ENCODE assay signal across 13 cellular contexts in the genomic region with DNA sequence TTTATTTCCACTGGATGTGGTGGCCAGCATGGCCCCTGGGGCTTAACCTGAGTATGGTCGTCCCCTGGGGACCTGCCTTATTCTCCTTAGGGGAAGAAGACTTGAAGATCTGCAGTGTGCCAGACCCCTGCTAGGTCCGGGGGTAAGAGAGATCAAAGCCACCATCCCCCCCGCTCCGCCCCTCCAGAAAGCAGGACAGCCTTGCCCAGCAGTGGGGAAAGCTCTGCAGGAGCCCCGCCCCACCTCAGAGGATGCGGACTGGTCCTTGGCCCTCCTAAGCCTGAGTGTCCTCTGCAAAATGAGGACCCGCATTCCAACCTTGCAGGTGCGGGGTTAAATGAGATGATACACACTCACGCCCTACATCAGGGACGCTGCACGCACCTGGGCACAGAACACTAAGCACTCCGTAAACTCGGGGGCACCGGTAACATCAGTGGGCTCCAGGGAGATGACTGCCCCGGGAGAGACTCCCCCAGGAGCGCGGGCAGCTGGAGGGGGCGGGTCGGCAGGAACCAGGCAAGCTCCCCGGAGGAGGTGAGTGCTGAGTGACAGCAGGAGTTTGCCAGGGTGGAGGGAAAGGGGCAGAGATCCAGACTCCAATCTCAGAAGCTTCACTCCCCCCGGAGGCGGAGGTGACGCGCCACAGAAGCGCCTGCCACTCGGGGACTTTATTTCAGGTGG. TPM values are rescaled to one million over a fixed set of nuclear protein-coding genes. Genes with fewer than 3 reads are reported as not detected.
DNase-seq lines count a peak whose midpoint lies in the region; ATAC-seq and TF ChIP-seq lines count a peak whose summit lies in the region.
"Had no signal": no experiment of that assay in that cellular context is flagged by ENCODE, and none has a peak within 500 bp of the region (broad histone marks: within the 10 kb centered on the region; RNA-seq: fewer than 3 reads in every experiment).

No MANE protein-coding gene starts in this region.

- H3K36me3 ChIP-seq in Caco-2 (ENCODE audit: control insufficient read depth, insufficient read depth, low read length) (no peaks in the 10 kb centered on the region), psoas muscle (ENCODE audit: insufficient read depth in 1 of 2, low read depth in 1 of 2) (no peaks in the 10 kb centered on the region)

- H3K27me3 Mint-ChIP-seq in Caco-2 (ENCODE audit: insufficient read depth, unreplicated experiment) = peaks cover 6% of the 10 kb centered on the region

- no peak overlapping the region for H3K27ac ChIP-seq in psoas muscle

- no peaks in the 10 kb centered on the region for H3K9me3 Mint-ChIP-seq in Caco-2 (ENCODE audit: unreplicated experiment)
- H3K9me3 Mint-ChIP-seq: activated CD8-positive, alpha-beta T cell treated with anti-CD3 and anti-CD28 coated beads for 36 hours; CD4-positive, CD25-positive, alpha-beta regulatory T cell; stimulated activated naive CD8-positive, alpha-beta T cell treated with anti-CD3 and anti-CD28 coated beads, Interleukin-15, Interleukin-2, amounts not matched to agents 100 ng/mL and 50 ng/mL, for 24 hours had no signal

- ATAC-seq in psoas muscle = peak in 1 of 4 donors; percentile 35
- ATAC-seq in SK-N-SH treated with all-trans-retinoic acid at 6 μM for 48 hours = no peak
- no peak for ATAC-seq in HG03045 (IDR thresholded peaks at IDR 0.05; ENCODE audit: unreplicated experiment)
- ATAC-seq: activated CD8-positive, alpha-beta T cell treated with anti-CD3 and anti-CD28 coated beads for 36 hours; T-helper 17 cell had no signal

- no TSS peak for BruUV-seq in Caco-2 (replicated peaks; lab: Mats Ljungman, UMichigan)

- 21 to 22% (median 22%) methylated on average over 26 of the region's 26 CpGs for WGBS in psoas muscle, 3 donors

- H3K4me1 ChIP-seq in Caco-2 (peaks cover 11% of the 10 kb centered on the region; the same call in 1 of the 2 replicates), psoas muscle (no peaks in the 10 kb centered on the region)

- no peak overlapping the region; the same call in 1 of the 2 replicates for H3K4me3 ChIP-seq in Caco-2 (ENCODE audit: low read depth, low read length)
- H3K4me3 ChIP-seq in iPS-18c (ENCODE audit: insufficient read depth, low read depth, low read length) = peak overlapping the region; percentile 9; the same call in 1 of the 2 replicates
- H3K4me3 ChIP-seq in psoas muscle = peak overlapping the region; percentile 52

- peak in 1 of 2 experiments; percentile 38 for DNase-seq in Caco-2
- peak; percentile 51 for DNase-seq in NCI-H69 (lab: John Stamatoyannopoulos, UW)
- DNase-seq in psoas muscle = no peak
- DNase-seq in central memory CD4-positive, alpha-beta T cell = no peak
- no peak for DNase-seq in NAMALWA (ENCODE audit: low spot score)
- DNase-seq: activated CD8-positive, alpha-beta T cell treated with anti-CD3 and anti-CD28 coated beads for 36 hours; CD4-positive, CD25-positive, alpha-beta regulatory T cell; Kasumi-1; T-helper 17 cell had no signal

- POLR2A ChIA-PET in Caco-2 (lab: Charles Lee) = no interaction called here

- TF ChIP-seq CTCF in Caco-2 (IDR thresholded peaks at IDR 0.05; ENCODE audit: insufficient read depth in 1 of 2, low read depth in 1 of 2, low read length in 1 of 2, severe bottlenecking in 1 of 2, unreplicated experiment in 1 of 2) = no peak
- TF ChIP-seq CTCF in psoas muscle (IDR thresholded peaks at IDR 0.05) = no peak

- no peaks in the 10 kb centered on the region for H3K9me3 ChIP-seq in Caco-2
- H3K9me3 ChIP-seq in iPS-18c (ENCODE audit: control insufficient read depth, insufficient read depth, low read length) = no peaks in the 10 kb centered on the region
- no peaks in the 10 kb centered on the region for H3K9me3 ChIP-seq in psoas muscle

- H3K27ac Mint-ChIP-seq in Caco-2 (ENCODE audit: unreplicated experiment) = no peak overlapping the region
- H3K27ac Mint-ChIP-seq: activated CD8-positive, alpha-beta T cell treated with anti-CD3 and anti-CD28 coated beads for 36 hours; CD4-positive, CD25-positive, alpha-beta regulatory T cell; stimulated activated naive CD8-positive, alpha-beta T cell treated with anti-CD3 and anti-CD28 coated beads, Interleukin-15, Interleukin-2, amounts not matched to agents 100 ng/mL and 50 ng/mL, for 24 hours; T-helper 17 cell had no signal

- peak overlapping the region; percentile 71 for H3K4me3 Mint-ChIP-seq in Caco-2 (ENCODE audit: unreplicated experiment)
- H3K4me3 Mint-ChIP-seq: activated CD8-positive, alpha-beta T cell treated with anti-CD3 and anti-CD28 coated beads for 36 hours; CD4-positive, CD25-positive, alpha-beta regulatory T cell; stimulated activated naive CD8-positive, alpha-beta T cell treated with anti-CD3 and anti-CD28 coated beads, Interleukin-15, Interleukin-2, amounts not matched to agents 100 ng/mL and 50 ng/mL, for 24 hours; T-helper 17 cell had no signal

- H3K36me3 Mint-ChIP-seq in Caco-2 (ENCODE audit: insufficient read depth, unreplicated experiment) = no peaks in the 10 kb centered on the region
- H3K36me3 Mint-ChIP-seq: CD4-positive, CD25-positive, alpha-beta regulatory T cell had no signal

- intact Hi-C loops in Caco-2 (cut with micrococcal nuclease; ENCODE audit: unreplicated experiment) = loop anchor here (1.0 kb wide), 1 partner anchor 134 kb away; no protein-coding TSS in a partner anchor
- intact Hi-C loops in psoas muscle (cut with DNase I) = loop anchor here in 1 of 2 donors (5.0 kb wide), 2 partner anchors 90 to 160 kb away; no protein-coding TSS in a partner anchor

- H3K4me1 Mint-ChIP-seq in Caco-2 (ENCODE audit: low read depth, unreplicated experiment) = no peaks in the 10 kb centered on the region
- H3K4me1 Mint-ChIP-seq: T-helper 17 cell had no signal

- CTCF ChIA-PET in Caco-2 (lab: Charles Lee) = interaction anchor here (0.7 kb wide), 1 partner anchor 9 kb away, joined by 3 read pairs; no protein-coding TSS in a partner anchor

- H3K27me3 ChIP-seq in Caco-2 (replicated peaks; ENCODE audit: control insufficient read depth, insufficient read depth, low read length) = peaks cover 3% of the 10 kb centered on the region; the same call in 1 of the 2 replicates
- peaks cover 0 to 47% (median 3%) of the 10 kb centered on the region in 3 donors for H3K27me3 ChIP-seq in psoas muscle (ENCODE audit: insufficient read depth in 3 of 3, low read length in 2 of 3)

TF ChIP-seq in SK-N-SH treated with all-trans-retinoic acid at 6 μM for 48 hours, 23 proteins besides CTCF, POLR2A, EP300 and RAD21 (continues in another document):
- TF ChIP-seq ZC3H10 (CRISPR knock-in tag; IDR thresholded peaks at IDR 0.05) (no peak), ZNF565 (CRISPR knock-in tag; conservative IDR thresholded peaks at IDR 0.05; ENCODE audit: low read depth) (no peak), ARNTL (CRISPR knock-in tag; IDR thresholded peaks at IDR 0.05; ENCODE audit: borderline replicate concordance, low read depth) (no peak), PPARA (CRISPR knock-in tag; IDR thresholded peaks at IDR 0.05; ENCODE audit: borderline replicate concordance) (no peak), TCF4 (CRISPR knock-in tag; IDR thresholded peaks at IDR 0.05; ENCODE audit: borderline replicate concordance) (no peak), ESRRG (CRISPR knock-in tag; IDR thresholded peaks at IDR 0.05) (no peak), OSR1 (CRISPR knock-in tag; IDR thresholded peaks at IDR 0.05) (no peak), ZFP3 (CRISPR knock-in tag; IDR thresholded peaks at IDR 0.05) (no peak), SNAI2 (CRISPR knock-in tag; IDR thresholded peaks at IDR 0.05) (no peak), ZFP30 (CRISPR knock-in tag; IDR thresholded peaks at IDR 0.05) (no peak), RARB (CRISPR knock-in tag; IDR thresholded peaks at IDR 0.05) (no peak), BACH2 (CRISPR knock-in tag; IDR thresholded peaks at IDR 0.05; ENCODE audit: borderline replicate concordance) (no peak), GLIS3 (CRISPR knock-in tag; IDR thresholded peaks at IDR 0.05) (no peak), ZNF70 (CRISPR knock-in tag; IDR thresholded peaks at IDR 0.05) (no peak)
- TF ChIP-seq, protein P1, sequence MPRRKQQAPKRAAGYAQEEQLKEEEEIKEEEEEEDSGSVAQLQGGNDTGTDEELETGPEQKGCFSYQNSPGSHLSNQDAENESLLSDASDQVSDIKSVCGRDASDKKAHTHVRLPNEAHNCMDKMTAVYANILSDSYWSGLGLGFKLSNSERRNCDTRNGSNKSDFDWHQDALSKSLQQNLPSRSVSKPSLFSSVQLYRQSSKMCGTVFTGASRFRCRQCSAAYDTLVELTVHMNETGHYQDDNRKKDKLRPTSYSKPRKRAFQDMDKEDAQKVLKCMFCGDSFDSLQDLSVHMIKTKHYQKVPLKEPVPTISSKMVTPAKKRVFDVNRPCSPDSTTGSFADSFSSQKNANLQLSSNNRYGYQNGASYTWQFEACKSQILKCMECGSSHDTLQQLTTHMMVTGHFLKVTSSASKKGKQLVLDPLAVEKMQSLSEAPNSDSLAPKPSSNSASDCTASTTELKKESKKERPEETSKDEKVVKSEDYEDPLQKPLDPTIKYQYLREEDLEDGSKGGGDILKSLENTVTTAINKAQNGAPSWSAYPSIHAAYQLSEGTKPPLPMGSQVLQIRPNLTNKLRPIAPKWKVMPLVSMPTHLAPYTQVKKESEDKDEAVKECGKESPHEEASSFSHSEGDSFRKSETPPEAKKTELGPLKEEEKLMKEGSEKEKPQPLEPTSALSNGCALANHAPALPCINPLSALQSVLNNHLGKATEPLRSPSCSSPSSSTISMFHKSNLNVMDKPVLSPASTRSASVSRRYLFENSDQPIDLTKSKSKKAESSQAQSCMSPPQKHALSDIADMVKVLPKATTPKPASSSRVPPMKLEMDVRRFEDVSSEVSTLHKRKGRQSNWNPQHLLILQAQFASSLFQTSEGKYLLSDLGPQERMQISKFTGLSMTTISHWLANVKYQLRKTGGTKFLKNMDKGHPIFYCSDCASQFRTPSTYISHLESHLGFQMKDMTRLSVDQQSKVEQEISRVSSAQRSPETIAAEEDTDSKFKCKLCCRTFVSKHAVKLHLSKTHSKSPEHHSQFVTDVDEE (CRISPR knock-in tag; IDR thresholded peaks at IDR 0.05) = no peak
- TF ChIP-seq, protein P2, sequence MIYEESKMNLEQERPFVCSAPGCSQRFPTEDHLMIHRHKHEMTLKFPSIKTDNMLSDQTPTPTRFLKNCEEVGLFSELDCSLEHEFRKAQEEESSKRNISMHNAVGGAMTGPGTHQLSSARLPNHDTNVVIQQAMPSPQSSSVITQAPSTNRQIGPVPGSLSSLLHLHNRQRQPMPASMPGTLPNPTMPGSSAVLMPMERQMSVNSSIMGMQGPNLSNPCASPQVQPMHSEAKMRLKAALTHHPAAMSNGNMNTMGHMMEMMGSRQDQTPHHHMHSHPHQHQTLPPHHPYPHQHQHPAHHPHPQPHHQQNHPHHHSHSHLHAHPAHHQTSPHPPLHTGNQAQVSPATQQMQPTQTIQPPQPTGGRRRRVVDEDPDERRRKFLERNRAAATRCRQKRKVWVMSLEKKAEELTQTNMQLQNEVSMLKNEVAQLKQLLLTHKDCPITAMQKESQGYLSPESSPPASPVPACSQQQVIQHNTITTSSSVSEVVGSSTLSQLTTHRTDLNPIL (CRISPR knock-in tag; IDR thresholded peaks at IDR 0.05; ENCODE audit: low read depth) = no peak

RNA-seq across cellular contexts. Expression of a gene that starts 0.6 kb away (rescaled TPM):
- total RNA-seq in Caco-2 (2022) = 5.8 and 8.4 TPM in 2 replicates
- total RNA-seq in psoas muscle = 10 to 100 TPM in 3 of 4 donors, 1 to 10 TPM in 1; 5.1 to 11.3 (median 11.3) TPM
- 1 to 10 TPM; 2.2 to 8.7 (median 4.5) TPM for polyA plus RNA-seq in psoas muscle
- total RNA-seq: activated CD8-positive, alpha-beta T cell treated with anti-CD3 and anti-CD28 coated beads for 36 hours; CD4-positive, CD25-positive, alpha-beta regulatory T cell had no signal
- polyA plus RNA-seq: CD4-positive, CD25-positive, alpha-beta regulatory T cell had no signal
